12 cellular contexts compared by ENCODE assay signal in genomic region chr17:64180089-64180488, GRCh38. TPM values are rescaled to one million over a fixed set of nuclear protein-coding genes. Genes with fewer than 3 reads are reported as not detected.
DNase-seq lines count a peak whose midpoint lies in the region; ATAC-seq and TF ChIP-seq lines count a peak whose summit lies in the region.
"Had no signal": no experiment of that assay in that cellular context is flagged by ENCODE, and none has a peak within 500 bp of the region (broad histone marks: within the 10 kb centered on the region; RNA-seq: fewer than 3 reads in every experiment).

No MANE protein-coding gene starts in this region.

- peak; percentile 44 for TF ChIP-seq CTCF in choroid plexus epithelial cell (conservative IDR thresholded peaks at IDR 0.05; ENCODE audit: low read depth, low read length)
- TF ChIP-seq CTCF in upper lobe of left lung (IDR thresholded peaks at IDR 0.05) = peak in 1 of 6 experiments; percentile 27
- TF ChIP-seq CTCF in prostate gland (IDR thresholded peaks at IDR 0.05) = peak in 1 of 4 experiments; percentile 10

- H3K27me3 ChIP-seq in mesenchymal stem cell (ENCODE audit: control insufficient read depth in 1 of 2, insufficient read depth in 1 of 2, low read length in 2 of 2) (no peaks in the 10 kb centered on the region), upper lobe of left lung (no peaks in the 10 kb centered on the region), prostate gland (replicated peaks; ENCODE audit: insufficient read depth) (no peaks in the 10 kb centered on the region)

- no peak overlapping the region for H2AFZ ChIP-seq in mesenchymal stem cell (ENCODE audit: low read depth, low read length)

- TF ChIP-seq POLR2A in upper lobe of left lung (IDR thresholded peaks at IDR 0.05) = no peak
- no peak for TF ChIP-seq POLR2A in prostate gland (IDR thresholded peaks at IDR 0.05)

- H2BK15ac ChIP-seq in mesenchymal stem cell (ENCODE audit: low read depth, poor library complexity, severe bottlenecking) = no peak overlapping the region

- H3K4me2 ChIP-seq in mesenchymal stem cell (ENCODE audit: low read length, poor library complexity, severe bottlenecking) = no peak overlapping the region
- H3K4me2 ChIP-seq: SK-N-SH had no signal

- no peak overlapping the region for H2BK120ac ChIP-seq in mesenchymal stem cell (ENCODE audit: low read depth, low read length)

- H2BK5ac ChIP-seq in mesenchymal stem cell (ENCODE audit: low read depth, low read length, poor library complexity, severe bottlenecking) = peak overlapping the region; percentile 36

- H3K14ac ChIP-seq in mesenchymal stem cell (ENCODE audit: low read length in 2 of 2) = no peak overlapping the region

- H4K8ac ChIP-seq in mesenchymal stem cell (ENCODE audit: low read length) = no peak overlapping the region

- no peaks in the 10 kb centered on the region for H3K9me3 ChIP-seq in mesenchymal stem cell (ENCODE audit: control insufficient read depth, low read length)
- no peaks in the 10 kb centered on the region for H3K9me3 ChIP-seq in upper lobe of left lung
- H3K9me3 ChIP-seq in prostate gland = no peaks in the 10 kb centered on the region
- H3K9me3 ChIP-seq: Caco-2, SK-N-SH had no signal

- intact Hi-C loops in prostate gland (cut with DNase I) = no loop called here

- TF ChIP-seq EP300 in upper lobe of left lung (IDR thresholded peaks at IDR 0.05) = peak in 1 of 4 donors; percentile 58

- ATAC-seq in upper lobe of left lung (ENCODE audit: low FRiP score in 2 of 2) = peak in 1 of 2 donors; percentile 54
- ATAC-seq: right cardiac atrium had no signal

- no peak overlapping the region for H3K4ac ChIP-seq in mesenchymal stem cell (ENCODE audit: low read depth in 1 of 2, low read length in 2 of 2)

- 94% methylated on average over 3 of the region's 4 CpGs for WGBS in mesenchymal stem cell
- 47 to 59% methylated on average over 4 of the region's 4 CpGs for WGBS in upper lobe of left lung, 2 donors
- 20% methylated on average over 4 of the region's 4 CpGs for WGBS in prostate gland

- H3K23ac ChIP-seq in mesenchymal stem cell (ENCODE audit: low read length in 2 of 2) = no peak overlapping the region

- peaks cover 16% of the 10 kb centered on the region for H3K4me1 ChIP-seq in mesenchymal stem cell (ENCODE audit: control insufficient read depth, insufficient read depth, low read depth, low read length)
- H3K4me1 ChIP-seq in upper lobe of left lung = peaks cover 20 to 44% (median 34%) of the 10 kb centered on the region in 4 donors
- no peaks in the 10 kb centered on the region for H3K4me1 ChIP-seq in prostate gland (replicated peaks)

- H3K4me3 ChIP-seq in choroid plexus epithelial cell (ENCODE audit: low read depth, low read length) = no peak overlapping the region
- H3K4me3 ChIP-seq in mesenchymal stem cell (ENCODE audit: insufficient read depth in 1 of 2, low read depth in 1 of 2, low read length in 2 of 2) = no peak overlapping the region
- no peak overlapping the region for H3K4me3 ChIP-seq in upper lobe of left lung
- no peak overlapping the region for H3K4me3 ChIP-seq in prostate gland

- H3K79me1 ChIP-seq in mesenchymal stem cell (replicated peaks; ENCODE audit: low read length, poor library complexity, severe bottlenecking) = no peaks in the 10 kb centered on the region

- DNase-seq in LHCN-M2 (ENCODE audit: low read depth) (peak; percentile 79), choroid plexus epithelial cell (ENCODE audit: low read depth) (peak; percentile 83), mesenchymal stem cell (no peak), upper lobe of left lung (no peak), anterior cingulate cortex (lab: John Stamatoyannopoulos, UW) (no peak), AG20443 (ENCODE audit: low spot score) (no peak), prostate gland (ENCODE audit: low spot score) (no peak)
- DNase-seq: Caco-2, KG1, NCI-H2081, right cardiac atrium, SK-N-SH had no signal

- no peak overlapping the region for H3K27ac ChIP-seq in mesenchymal stem cell (ENCODE audit: low read length, poor library complexity, severe bottlenecking)
- H3K27ac ChIP-seq in upper lobe of left lung = peak overlapping the region; percentile 65 to 75 (median 68)
- H3K27ac ChIP-seq in prostate gland = no peak overlapping the region

- no peak overlapping the region for H3K9ac ChIP-seq in mesenchymal stem cell (ENCODE audit: low read length)
- H3K9ac ChIP-seq: SK-N-SH had no signal

- no peak overlapping the region for H3K18ac ChIP-seq in mesenchymal stem cell (ENCODE audit: low read depth in 1 of 2, low read length in 2 of 2)

- no peak overlapping the region for H2BK12ac ChIP-seq in mesenchymal stem cell (ENCODE audit: low read length in 2 of 2)

- H3K36me3 ChIP-seq in mesenchymal stem cell (ENCODE audit: control insufficient read depth in 1 of 2, insufficient read depth in 2 of 2, low read depth in 1 of 2, low read length in 2 of 2) = peaks cover 0 to 22% of the 10 kb centered on the region in 2 experiments
- peaks cover 0 to 6% (median 3%) of the 10 kb centered on the region in 4 donors for H3K36me3 ChIP-seq in upper lobe of left lung
- no peaks in the 10 kb centered on the region for H3K36me3 ChIP-seq in prostate gland

- no peak overlapping the region for H4K91ac ChIP-seq in mesenchymal stem cell (ENCODE audit: low read length)

- H2AK5ac ChIP-seq in mesenchymal stem cell (ENCODE audit: low read length, severe bottlenecking) = no peak overlapping the region

RNA-seq across cellular contexts. Expression of gene ERN1, which starts 50.1 kb away (rescaled TPM):
- total RNA-seq in LHCN-M2 (2014; rRNA removed) = 2.9 and 3.8 TPM in 2 replicates
- 1.8 TPM for polyA plus RNA-seq in LHCN-M2 (2012)
- 2.8 TPM for polyA plus RNA-seq in mesenchymal stem cell (2013, experiment 1 of 2)
- 3.3 TPM for polyA plus RNA-seq in mesenchymal stem cell (2013, experiment 2 of 2)
- total RNA-seq in upper lobe of left lung = 10 to 100 TPM; 32.8 to 65.0 (median 41.9) TPM
- 10 to 100 TPM; 14.4 to 21.4 TPM for total RNA-seq in prostate gland

Comparison
In these comparisons a context has a peak if more than half of its experiments do, and no peak if none do; other contexts are left out.
1. DNase-seq: peak in LHCN-M2 (single experiment) and choroid plexus epithelial cell (single experiment); none in mesenchymal stem cell (single experiment), upper lobe of left lung (0 of 2), anterior cingulate cortex (0 of 58), AG20443 (single experiment) and prostate gland (single experiment).
2. H3K27ac ChIP-seq: peak in upper lobe of left lung (4 of 4); none in mesenchymal stem cell (single experiment) and prostate gland (0 of 2).